Comparison of ENCODE assay signal across 1 cellular context in genomic region chr13:48626077-48626449, GRCh38.
TF ChIP-seq lines count a peak whose summit lies in the region.

No MANE protein-coding gene starts in this region.

TF ChIP-seq in GM23338, 12 proteins besides CTCF, POLR2A, EP300 and RAD21 (continued from another document):
- TF ChIP-seq ETS1 (IDR thresholded peaks at IDR 0.05) (no peak), ZNF331 (CRISPR knock-in tag; IDR thresholded peaks at IDR 0.05; ENCODE audit: low read depth) (no peak), STAT1 (IDR thresholded peaks at IDR 0.05; ENCODE audit: unreplicated experiment) (no peak), CREB1 (CRISPR knock-in tag; IDR thresholded peaks at IDR 0.05; ENCODE audit: low read depth) (no peak)
